Comparison of ENCODE assay signal across 2 cellular contexts in the genomic region with DNA sequence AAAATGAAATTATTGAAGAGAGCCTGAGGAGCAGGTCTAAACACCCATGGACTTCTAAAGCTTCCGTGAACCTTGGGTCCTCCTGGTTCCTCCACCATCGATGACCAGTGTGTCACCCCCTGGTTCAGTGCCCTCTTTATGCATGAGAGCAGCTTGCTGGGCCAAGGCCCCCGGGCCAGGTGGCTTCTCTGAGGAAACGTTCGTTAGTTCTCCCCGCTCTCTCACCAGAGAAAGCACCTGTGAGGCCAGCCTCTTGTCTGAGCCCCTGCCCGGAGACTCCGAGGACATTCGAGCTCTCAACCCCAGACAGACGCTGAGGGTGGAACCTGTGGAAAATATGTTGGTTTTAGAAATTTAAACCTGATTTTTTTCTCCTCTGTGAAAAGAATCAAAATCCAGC.
TF ChIP-seq lines count a peak whose summit lies in the region.

No MANE protein-coding gene starts in this region.

TF ChIP-seq in GM23338, 12 proteins besides CTCF, POLR2A, EP300 and RAD21 (continued from another document):
- TF ChIP-seq, protein P1, sequence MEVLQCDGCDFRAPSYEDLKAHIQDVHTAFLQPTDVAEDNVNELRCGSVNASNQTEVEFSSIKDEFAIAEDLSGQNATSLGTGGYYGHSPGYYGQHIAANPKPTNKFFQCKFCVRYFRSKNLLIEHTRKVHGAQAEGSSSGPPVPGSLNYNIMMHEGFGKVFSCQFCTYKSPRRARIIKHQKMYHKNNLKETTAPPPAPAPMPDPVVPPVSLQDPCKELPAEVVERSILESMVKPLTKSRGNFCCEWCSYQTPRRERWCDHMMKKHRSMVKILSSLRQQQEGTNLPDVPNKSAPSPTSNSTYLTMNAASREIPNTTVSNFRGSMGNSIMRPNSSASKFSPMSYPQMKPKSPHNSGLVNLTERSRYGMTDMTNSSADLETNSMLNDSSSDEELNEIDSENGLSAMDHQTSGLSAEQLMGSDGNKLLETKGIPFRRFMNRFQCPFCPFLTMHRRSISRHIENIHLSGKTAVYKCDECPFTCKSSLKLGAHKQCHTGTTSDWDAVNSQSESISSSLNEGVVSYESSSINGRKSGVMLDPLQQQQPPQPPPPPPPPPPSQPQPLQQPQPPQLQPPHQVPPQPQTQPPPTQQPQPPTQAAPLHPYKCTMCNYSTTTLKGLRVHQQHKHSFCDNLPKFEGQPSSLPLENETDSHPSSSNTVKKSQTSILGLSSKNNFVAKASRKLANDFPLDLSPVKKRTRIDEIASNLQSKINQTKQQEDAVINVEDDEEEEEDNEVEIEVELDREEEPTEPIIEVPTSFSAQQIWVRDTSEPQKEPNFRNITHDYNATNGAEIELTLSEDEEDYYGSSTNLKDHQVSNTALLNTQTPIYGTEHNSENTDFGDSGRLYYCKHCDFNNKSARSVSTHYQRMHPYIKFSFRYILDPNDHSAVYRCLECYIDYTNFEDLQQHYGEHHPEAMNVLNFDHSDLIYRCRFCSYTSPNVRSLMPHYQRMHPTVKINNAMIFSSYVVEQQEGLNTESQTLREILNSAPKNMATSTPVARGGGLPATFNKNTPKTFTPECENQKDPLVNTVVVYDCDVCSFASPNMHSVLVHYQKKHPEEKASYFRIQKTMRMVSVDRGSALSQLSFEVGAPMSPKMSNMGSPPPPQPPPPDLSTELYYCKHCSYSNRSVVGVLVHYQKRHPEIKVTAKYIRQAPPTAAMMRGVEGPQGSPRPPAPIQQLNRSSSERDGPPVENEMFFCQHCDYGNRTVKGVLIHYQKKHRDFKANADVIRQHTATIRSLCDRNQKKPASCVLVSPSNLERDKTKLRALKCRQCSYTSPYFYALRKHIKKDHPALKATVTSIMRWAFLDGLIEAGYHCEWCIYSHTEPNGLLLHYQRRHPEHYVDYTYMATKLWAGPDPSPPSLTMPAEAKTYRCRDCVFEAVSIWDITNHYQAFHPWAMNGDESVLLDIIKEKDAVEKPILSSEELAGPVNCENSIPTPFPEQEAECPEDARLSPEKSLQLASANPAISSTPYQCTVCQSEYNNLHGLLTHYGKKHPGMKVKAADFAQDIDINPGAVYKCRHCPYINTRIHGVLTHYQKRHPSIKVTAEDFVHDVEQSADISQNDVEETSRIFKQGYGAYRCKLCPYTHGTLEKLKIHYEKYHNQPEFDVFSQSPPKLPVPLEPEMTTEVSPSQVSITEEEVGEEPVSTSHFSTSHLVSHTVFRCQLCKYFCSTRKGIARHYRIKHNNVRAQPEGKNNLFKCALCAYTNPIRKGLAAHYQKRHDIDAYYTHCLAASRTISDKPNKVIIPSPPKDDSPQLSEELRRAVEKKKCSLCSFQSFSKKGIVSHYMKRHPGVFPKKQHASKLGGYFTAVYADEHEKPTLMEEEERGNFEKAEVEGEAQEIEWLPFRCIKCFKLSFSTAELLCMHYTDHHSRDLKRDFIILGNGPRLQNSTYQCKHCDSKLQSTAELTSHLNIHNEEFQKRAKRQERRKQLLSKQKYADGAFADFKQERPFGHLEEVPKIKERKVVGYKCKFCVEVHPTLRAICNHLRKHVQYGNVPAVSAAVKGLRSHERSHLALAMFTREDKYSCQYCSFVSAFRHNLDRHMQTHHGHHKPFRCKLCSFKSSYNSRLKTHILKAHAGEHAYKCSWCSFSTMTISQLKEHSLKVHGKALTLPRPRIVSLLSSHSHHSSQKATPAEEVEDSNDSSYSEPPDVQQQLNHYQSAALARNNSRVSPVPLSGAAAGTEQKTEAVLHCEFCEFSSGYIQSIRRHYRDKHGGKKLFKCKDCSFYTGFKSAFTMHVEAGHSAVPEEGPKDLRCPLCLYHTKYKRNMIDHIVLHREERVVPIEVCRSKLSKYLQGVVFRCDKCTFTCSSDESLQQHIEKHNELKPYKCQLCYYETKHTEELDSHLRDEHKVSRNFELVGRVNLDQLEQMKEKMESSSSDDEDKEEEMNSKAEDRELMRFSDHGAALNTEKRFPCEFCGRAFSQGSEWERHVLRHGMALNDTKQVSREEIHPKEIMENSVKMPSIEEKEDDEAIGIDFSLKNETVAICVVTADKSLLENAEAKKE (CRISPR knock-in tag; IDR thresholded peaks at IDR 0.05), result no peak
- no peak for TF ChIP-seq ZNF331 (CRISPR knock-in tag; IDR thresholded peaks at IDR 0.05; ENCODE audit: low read depth)
- no peak for TF ChIP-seq EZH2phosphoT487 (IDR thresholded peaks at IDR 0.05; ENCODE audit: unreplicated experiment)
- TF ChIP-seq CREB1 (CRISPR knock-in tag; IDR thresholded peaks at IDR 0.05; ENCODE audit: low read depth), result no peak
- no peak for TF ChIP-seq POLR2AphosphoS5 (IDR thresholded peaks at IDR 0.05; ENCODE audit: low read depth)
- TF ChIP-seq, protein P2, sequence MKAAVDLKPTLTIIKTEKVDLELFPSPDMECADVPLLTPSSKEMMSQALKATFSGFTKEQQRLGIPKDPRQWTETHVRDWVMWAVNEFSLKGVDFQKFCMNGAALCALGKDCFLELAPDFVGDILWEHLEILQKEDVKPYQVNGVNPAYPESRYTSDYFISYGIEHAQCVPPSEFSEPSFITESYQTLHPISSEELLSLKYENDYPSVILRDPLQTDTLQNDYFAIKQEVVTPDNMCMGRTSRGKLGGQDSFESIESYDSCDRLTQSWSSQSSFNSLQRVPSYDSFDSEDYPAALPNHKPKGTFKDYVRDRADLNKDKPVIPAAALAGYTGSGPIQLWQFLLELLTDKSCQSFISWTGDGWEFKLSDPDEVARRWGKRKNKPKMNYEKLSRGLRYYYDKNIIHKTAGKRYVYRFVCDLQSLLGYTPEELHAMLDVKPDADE (IDR thresholded peaks at IDR 0.05), result no peak
- no peak for TF ChIP-seq JUNB (IDR thresholded peaks at IDR 0.05; ENCODE audit: unreplicated experiment)
- TF ChIP-seq EZH2 (IDR thresholded peaks at IDR 0.05; ENCODE audit: low read depth, unreplicated experiment), result no peak

TF ChIP-seq in neural cell, 6 proteins besides CTCF, POLR2A, EP300 and RAD21 (continued from another document):
- TF ChIP-seq, protein P3, sequence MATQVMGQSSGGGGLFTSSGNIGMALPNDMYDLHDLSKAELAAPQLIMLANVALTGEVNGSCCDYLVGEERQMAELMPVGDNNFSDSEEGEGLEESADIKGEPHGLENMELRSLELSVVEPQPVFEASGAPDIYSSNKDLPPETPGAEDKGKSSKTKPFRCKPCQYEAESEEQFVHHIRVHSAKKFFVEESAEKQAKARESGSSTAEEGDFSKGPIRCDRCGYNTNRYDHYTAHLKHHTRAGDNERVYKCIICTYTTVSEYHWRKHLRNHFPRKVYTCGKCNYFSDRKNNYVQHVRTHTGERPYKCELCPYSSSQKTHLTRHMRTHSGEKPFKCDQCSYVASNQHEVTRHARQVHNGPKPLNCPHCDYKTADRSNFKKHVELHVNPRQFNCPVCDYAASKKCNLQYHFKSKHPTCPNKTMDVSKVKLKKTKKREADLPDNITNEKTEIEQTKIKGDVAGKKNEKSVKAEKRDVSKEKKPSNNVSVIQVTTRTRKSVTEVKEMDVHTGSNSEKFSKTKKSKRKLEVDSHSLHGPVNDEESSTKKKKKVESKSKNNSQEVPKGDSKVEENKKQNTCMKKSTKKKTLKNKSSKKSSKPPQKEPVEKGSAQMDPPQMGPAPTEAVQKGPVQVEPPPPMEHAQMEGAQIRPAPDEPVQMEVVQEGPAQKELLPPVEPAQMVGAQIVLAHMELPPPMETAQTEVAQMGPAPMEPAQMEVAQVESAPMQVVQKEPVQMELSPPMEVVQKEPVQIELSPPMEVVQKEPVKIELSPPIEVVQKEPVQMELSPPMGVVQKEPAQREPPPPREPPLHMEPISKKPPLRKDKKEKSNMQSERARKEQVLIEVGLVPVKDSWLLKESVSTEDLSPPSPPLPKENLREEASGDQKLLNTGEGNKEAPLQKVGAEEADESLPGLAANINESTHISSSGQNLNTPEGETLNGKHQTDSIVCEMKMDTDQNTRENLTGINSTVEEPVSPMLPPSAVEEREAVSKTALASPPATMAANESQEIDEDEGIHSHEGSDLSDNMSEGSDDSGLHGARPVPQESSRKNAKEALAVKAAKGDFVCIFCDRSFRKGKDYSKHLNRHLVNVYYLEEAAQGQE (IDR thresholded peaks at IDR 0.05; ENCODE audit: borderline replicate concordance), result no peak
TF ChIP-seq in neural cell: peak in this region for 0.
